20 cellular contexts compared by ENCODE assay signal in the genomic region with DNA sequence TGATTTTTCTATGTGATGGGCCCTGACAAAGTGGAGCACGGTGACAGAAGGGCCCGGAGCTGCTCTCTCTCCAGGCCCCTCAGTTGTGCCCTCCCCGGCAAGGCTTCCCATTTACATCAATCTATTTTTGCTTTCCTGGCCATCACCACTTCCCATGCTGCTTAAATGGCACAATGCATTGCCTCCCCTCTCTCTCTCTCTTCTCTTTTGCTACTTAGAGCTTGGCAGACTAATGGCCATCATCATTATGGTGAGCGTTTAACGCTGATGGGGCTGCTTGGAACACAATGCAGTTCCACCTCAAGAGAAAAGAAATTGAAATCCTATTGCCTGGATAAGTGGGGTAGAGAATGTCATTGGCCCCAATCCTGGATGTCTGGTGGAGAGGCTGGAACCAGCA.
"Had no signal": no experiment of that assay in that cellular context is flagged by ENCODE, and none has a peak within 500 bp of the region (broad histone marks: within the 10 kb centered on the region; RNA-seq: fewer than 3 reads in every experiment).

No MANE protein-coding gene starts in this region.

- H3K4me3 ChIP-seq: coronary artery, lower lobe of right lung, prostate gland, right atrium auricular region, sigmoid colon, stomach, thyroid gland had no signal

- H3K4me1 ChIP-seq: lower lobe of right lung, prostate gland, right atrium auricular region, stomach, thyroid gland had no signal

- H3K27me3 ChIP-seq: right atrium auricular region, thyroid gland had no signal

- H3K9me3 ChIP-seq: lower lobe of right lung, prostate gland, right atrium auricular region, sigmoid colon, thyroid gland had no signal

- H3K4me3 Mint-ChIP-seq: immature natural killer cell; nephron progenitor cell; stimulated activated effector memory CD8-positive, alpha-beta T cell treated with anti-CD3 and anti-CD28 coated beads, Interleukin-12 subunit alpha, Interleukin-12 subunit beta, amount 100 ng/mL, for 72 hours had no signal

- DNase-seq: dermis blood vessel endothelial cell; effector memory CD4-positive, alpha-beta T cell; hypothalamus; immature natural killer cell; islet precursor cell; left ventricle myocardium superior; lower lobe of right lung; naive thymus-derived CD8-positive, alpha-beta T cell; nephron progenitor cell; sigmoid colon; stimulated activated CD4-positive, alpha-beta T cell treated with anti-CD3 and anti-CD28 coated beads, Interleukin-2, amount 100 ng/mL, for 24 hours; stimulated activated CD4-positive, alpha-beta T cell treated with anti-CD3 and anti-CD28 coated beads, Interleukin-4, amount 100 ng/mL, for 24 hours; stimulated activated naive CD4-positive, alpha-beta T cell treated with Interleukin-2 at 50 U/mL for 16 hours; stomach; thyroid gland; trophoblast cell had no signal

- H3K4me1 Mint-ChIP-seq: immature natural killer cell; stimulated activated effector memory CD8-positive, alpha-beta T cell treated with anti-CD3 and anti-CD28 coated beads, Interleukin-12 subunit alpha, Interleukin-12 subunit beta, amount 100 ng/mL, for 72 hours had no signal

- H3K27ac ChIP-seq: coronary artery, lower lobe of right lung, prostate gland, right atrium auricular region, sigmoid colon, stomach, thyroid gland had no signal

- ATAC-seq: left ventricle myocardium superior; lower lobe of right lung; naive thymus-derived CD8-positive, alpha-beta T cell; stimulated activated effector memory CD8-positive, alpha-beta T cell treated with anti-CD3 and anti-CD28 coated beads, Interleukin-12 subunit alpha, Interleukin-12 subunit beta, amount 100 ng/mL, for 72 hours had no signal

- H3K36me3 ChIP-seq: lower lobe of right lung, prostate gland, right atrium auricular region, sigmoid colon, stomach, thyroid gland had no signal

- H3K9me3 Mint-ChIP-seq: stimulated activated effector memory CD8-positive, alpha-beta T cell treated with anti-CD3 and anti-CD28 coated beads, Interleukin-12 subunit alpha, Interleukin-12 subunit beta, amount 100 ng/mL, for 72 hours had no signal

- H3K36me3 Mint-ChIP-seq: immature natural killer cell; stimulated activated effector memory CD8-positive, alpha-beta T cell treated with anti-CD3 and anti-CD28 coated beads, Interleukin-12 subunit alpha, Interleukin-12 subunit beta, amount 100 ng/mL, for 72 hours had no signal

- H3K27ac Mint-ChIP-seq: immature natural killer cell; naive thymus-derived CD8-positive, alpha-beta T cell; stimulated activated effector memory CD8-positive, alpha-beta T cell treated with anti-CD3 and anti-CD28 coated beads, Interleukin-12 subunit alpha, Interleukin-12 subunit beta, amount 100 ng/mL, for 72 hours had no signal
